Comparison of ENCODE assay signal across 20 cellular contexts in the genomic region with DNA sequence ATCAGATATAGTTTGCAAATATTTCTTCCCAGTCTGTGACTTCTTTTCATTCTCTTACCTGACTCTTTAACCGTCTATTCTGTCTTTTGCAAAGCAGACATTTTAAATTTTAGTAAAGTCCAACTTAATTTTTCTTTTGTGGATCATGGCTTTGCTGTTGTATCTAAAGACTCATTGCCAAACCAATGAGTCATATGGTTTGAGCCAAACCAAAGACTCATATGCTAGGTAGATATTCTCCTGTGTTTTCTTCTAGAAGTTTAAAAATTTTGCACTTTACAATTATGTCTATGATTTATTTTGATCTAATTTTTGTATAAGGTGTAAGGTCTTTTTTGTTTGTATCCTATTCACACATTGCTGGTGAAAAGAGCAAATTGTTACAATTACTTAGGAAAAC.
A peak's percentile ranks its signal among the peaks of the same experiment; 100 is the strongest.
DNase-seq lines count a peak whose midpoint lies in the region; ATAC-seq, FAIRE-seq and TF ChIP-seq lines count a peak whose summit lies in the region.
"Had no signal": no experiment of that assay in that cellular context is flagged by ENCODE, and none has a peak within 500 bp of the region (broad histone marks: within the 10 kb centered on the region; RNA-seq: fewer than 3 reads in every experiment).

No MANE protein-coding gene starts in this region.

- H3K27me3 Mint-ChIP-seq in HFFc6 (ENCODE audit: insufficient read depth): no peaks in the 10 kb centered on the region

- no peak for TF ChIP-seq EP300 in SK-N-SH (IDR thresholded peaks at IDR 0.05; ENCODE audit: borderline replicate concordance in 1 of 2, low read depth in 1 of 2, low read length in 1 of 2)

- H3K9me3 ChIP-seq in SK-N-SH: no peaks in the 10 kb centered on the region

- TF ChIP-seq CTCF in SK-N-SH (IDR thresholded peaks at IDR 0.05) (no peak), bronchial epithelial cell (IDR thresholded peaks at IDR 0.05; ENCODE audit: insufficient read depth, low read length, severe bottlenecking) (no peak), fibroblast of the aortic adventitia (IDR thresholded peaks at IDR 0.05; ENCODE audit: insufficient read depth, low read length) (no peak), HFFc6 (IDR thresholded peaks at IDR 0.05) (no peak)

- H3F3A ChIP-seq in SK-N-SH (replicated peaks; ENCODE audit: insufficient read depth): no peaks in the 10 kb centered on the region

- no peaks in the 10 kb centered on the region for H3K4me1 ChIP-seq in SK-N-SH (ENCODE audit: control insufficient read depth in 1 of 2, insufficient read depth in 2 of 2, low read depth in 1 of 2, low read length in 1 of 2)

- no peaks in the 10 kb centered on the region for H4K20me1 ChIP-seq in SK-N-SH (ENCODE audit: insufficient read depth)

- POLR2A ChIA-PET in SK-N-SH (lab: Yijun Ruan, JAX): no interaction called here

- H3K27ac Mint-ChIP-seq in HFFc6: no peak overlapping the region

- no peak for FAIRE-seq in bronchial epithelial cell (lab: Jason Lieb, UNC)
- FAIRE-seq: K562 had no signal

- no peak overlapping the region for H3K9ac ChIP-seq in SK-N-SH

- H3K4me3 Mint-ChIP-seq in HFFc6: no peak overlapping the region

- no peaks in the 10 kb centered on the region for H3K9me2 ChIP-seq in SK-N-SH

- no peak for DNase-seq in SK-N-SH
- peak; percentile 43 for DNase-seq in bronchial epithelial cell (ENCODE audit: low read depth)
- DNase-seq in fibroblast of the aortic adventitia (ENCODE audit: low read depth): peak; percentile 70
- no peak for DNase-seq in left ventricle myocardium superior
- no peak for DNase-seq in activated CD4-positive, CD25-positive, alpha-beta regulatory T cell treated with anti-CD3 and anti-CD28 coated beads, Interleukin-2, amount 50 U/mL, for 72 hours
- no peak for DNase-seq in NCI-H526 treated with DMSO at 0.1 percent for 48 hours (lab: John Stamatoyannopoulos, UW)
- no peak for DNase-seq in HFFc6
- DNase-seq: AML-193, DMS79 treated with DMSO at 0.1 percent for 48 hours, MV-4-11, NCI-H1417, NCI-H187, NCI-H446, NCI-H748 treated with DMSO at 0.1 percent for 48 hours, SIG-M5 had no signal

- CTCF ChIA-PET in SK-N-SH (lab: Yijun Ruan, JAX): interaction anchor here (0.6 to 0.9 kb wide), 2 partner anchors 154 to 855 kb away, joined by 3 read pairs; no protein-coding TSS in a partner anchor

- H3K27me3 ChIP-seq in SK-N-SH (ENCODE audit: insufficient read depth) (no peaks in the 10 kb centered on the region), bronchial epithelial cell (ENCODE audit: control insufficient read depth, insufficient read depth, low read length) (no peaks in the 10 kb centered on the region)

- H3K79me2 ChIP-seq in SK-N-SH (ENCODE audit: insufficient read depth): no peaks in the 10 kb centered on the region

- peaks cover 2% of the 10 kb centered on the region for H3K9me3 Mint-ChIP-seq in HFFc6

- H3K36me3 ChIP-seq in SK-N-SH (replicated peaks in 1 of 2; ENCODE audit: control insufficient read depth in 1 of 2, insufficient read depth in 2 of 2, low read length in 1 of 2) (no peaks in the 10 kb centered on the region), bronchial epithelial cell (ENCODE audit: control insufficient read depth, insufficient read depth, low read length) (no peaks in the 10 kb centered on the region)

- WGBS in SK-N-SH (ENCODE audit: low lambda C conversion rate): 81% methylated on average over 1 of the region's 1 CpG

- no peak overlapping the region for H3K4me2 ChIP-seq in SK-N-SH

- H3K27ac ChIP-seq in SK-N-SH (ENCODE audit: low read depth in 2 of 2, low read length in 1 of 2): no peak overlapping the region; a peak in 1 of 4 replicates
- H3K27ac ChIP-seq: 22Rv1, C4-2B, RWPE1 had no signal

- peaks cover 18% of the 10 kb centered on the region for H3K4me1 Mint-ChIP-seq in HFFc6 (ENCODE audit: low read depth)

- intact Hi-C loops in left ventricle myocardium superior (cut with micrococcal nuclease): loop anchor here (10.0 kb wide), 1 partner anchor 1161 kb away; no protein-coding TSS in a partner anchor

- no peaks in the 10 kb centered on the region for H3K36me3 Mint-ChIP-seq in HFFc6 (ENCODE audit: low read depth)

- ATAC-seq in SK-N-SH treated with all-trans-retinoic acid at 6 μM for 48 hours (no peak), left ventricle myocardium superior (no peak)
- ATAC-seq: K562 had no signal

- no peak overlapping the region for H2AFZ ChIP-seq in SK-N-SH (ENCODE audit: low read depth)

- no peak for TF ChIP-seq RAD21 in SK-N-SH (IDR thresholded peaks at IDR 0.05; ENCODE audit: low read length)

- no peak overlapping the region for H3K4me3 ChIP-seq in SK-N-SH (ENCODE audit: low read depth in 2 of 2, low read length in 1 of 2)
- H3K4me3 ChIP-seq in bronchial epithelial cell (ENCODE audit: low read depth, low read length): no peak overlapping the region
- H3K4me3 ChIP-seq in fibroblast of the aortic adventitia (ENCODE audit: low read depth, low read length): no peak overlapping the region
- H3K4me3 ChIP-seq: K562 had no signal

TF ChIP-seq in SK-N-SH, 30 proteins besides CTCF, POLR2A, EP300 and RAD21:
- TF ChIP-seq RFX5 (IDR thresholded peaks at IDR 0.05; ENCODE audit: low read length) (no peak), FOSL2 (IDR thresholded peaks at IDR 0.05; ENCODE audit: borderline replicate concordance, low read depth) (peak; percentile 23; the same call in 1 of the 2 replicates), RXRA (IDR thresholded peaks at IDR 0.05; ENCODE audit: borderline replicate concordance, low read depth) (no peak)

TF ChIP-seq in SK-N-SH treated with all-trans-retinoic acid at 6 μM for 48 hours, 23 proteins besides CTCF, POLR2A, EP300 and RAD21:
- TF ChIP-seq OSR1 (CRISPR knock-in tag; IDR thresholded peaks at IDR 0.05) (no peak), ZNF8 (CRISPR knock-in tag; IDR thresholded peaks at IDR 0.05) (no peak), SNAI2 (CRISPR knock-in tag; IDR thresholded peaks at IDR 0.05) (no peak), ZFP3 (CRISPR knock-in tag; IDR thresholded peaks at IDR 0.05) (no peak), ESRRG (CRISPR knock-in tag; IDR thresholded peaks at IDR 0.05) (no peak), RARB (CRISPR knock-in tag; IDR thresholded peaks at IDR 0.05) (no peak)
- TF ChIP-seq, protein P1, sequence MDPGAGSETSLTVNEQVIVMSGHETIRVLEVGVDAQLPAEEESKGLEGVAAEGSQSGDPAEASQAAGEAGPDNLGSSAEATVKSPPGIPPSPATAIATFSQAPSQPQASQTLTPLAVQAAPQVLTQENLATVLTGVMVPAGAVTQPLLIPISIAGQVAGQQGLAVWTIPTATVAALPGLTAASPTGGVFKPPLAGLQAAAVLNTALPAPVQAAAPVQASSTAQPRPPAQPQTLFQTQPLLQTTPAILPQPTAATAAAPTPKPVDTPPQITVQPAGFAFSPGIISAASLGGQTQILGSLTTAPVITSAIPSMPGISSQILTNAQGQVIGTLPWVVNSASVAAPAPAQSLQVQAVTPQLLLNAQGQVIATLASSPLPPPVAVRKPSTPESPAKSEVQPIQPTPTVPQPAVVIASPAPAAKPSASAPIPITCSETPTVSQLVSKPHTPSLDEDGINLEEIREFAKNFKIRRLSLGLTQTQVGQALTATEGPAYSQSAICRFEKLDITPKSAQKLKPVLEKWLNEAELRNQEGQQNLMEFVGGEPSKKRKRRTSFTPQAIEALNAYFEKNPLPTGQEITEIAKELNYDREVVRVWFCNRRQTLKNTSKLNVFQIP (CRISPR knock-in tag; IDR thresholded peaks at IDR 0.05; ENCODE audit: borderline replicate concordance, low read depth): no peak

Comparison
In these comparisons a context has a peak if more than half of its experiments do, and no peak if none do; other contexts are left out.
1. DNase-seq: peak in bronchial epithelial cell (single experiment) and fibroblast of the aortic adventitia (single experiment); none in SK-N-SH (single experiment), left ventricle myocardium superior (single experiment), activated CD4-positive, CD25-positive, alpha-beta regulatory T cell treated with anti-CD3 and anti-CD28 coated beads, Interleukin-2, amount 50 U/mL, for 72 hours (single experiment), NCI-H526 treated with DMSO at 0.1 percent for 48 hours (single experiment) and HFFc6 (single experiment).